8 cellular contexts compared by ENCODE assay signal in the genomic region with DNA sequence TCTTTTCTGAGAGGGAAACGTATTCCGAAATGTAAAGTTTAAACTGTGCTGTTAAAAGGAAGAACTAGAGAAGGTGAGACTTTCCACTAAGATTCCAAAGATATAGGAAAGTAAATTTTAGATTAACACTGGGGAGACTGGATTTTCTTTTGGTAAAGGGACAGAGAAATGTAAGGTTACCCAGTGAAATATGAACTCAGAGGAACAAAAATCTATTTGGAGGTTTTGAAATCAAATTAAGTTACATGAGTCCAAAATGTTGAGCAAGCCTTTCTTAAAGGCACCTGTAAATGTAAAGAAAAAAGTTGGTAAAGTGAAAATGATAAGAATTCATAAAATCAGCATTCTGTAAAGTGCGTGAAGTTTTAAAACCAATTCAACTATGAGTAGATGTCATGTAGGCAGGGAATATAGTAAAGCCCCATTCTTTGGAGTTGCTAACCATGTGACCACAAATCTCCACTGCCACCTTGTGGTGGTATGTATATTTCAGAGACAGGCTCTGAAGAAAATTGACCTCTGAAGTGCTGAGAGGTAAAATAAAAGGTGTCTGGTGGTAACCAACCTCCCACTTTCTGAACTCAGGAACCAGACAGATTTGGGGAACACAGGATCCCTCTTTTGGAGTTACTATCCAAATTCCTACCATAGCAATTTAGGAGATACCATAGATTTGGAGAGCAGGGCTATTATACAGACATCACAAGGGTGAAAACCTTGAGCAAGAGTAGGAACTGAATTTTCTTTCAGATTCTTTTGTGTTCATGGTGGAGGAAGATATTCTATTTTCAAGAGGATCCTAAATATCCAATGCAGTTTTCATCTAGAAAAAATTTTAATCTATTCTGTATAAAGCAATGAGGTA.
DNase-seq lines count a peak whose midpoint lies in the region; ATAC-seq and TF ChIP-seq lines count a peak whose summit lies in the region.

No MANE protein-coding gene starts in this region.

- H3K9me3 Mint-ChIP-seq in nephron = peaks cover 3% of the 10 kb centered on the region

- H3K4me1 Mint-ChIP-seq in nephron = peaks cover 16% of the 10 kb centered on the region

- TF ChIP-seq CTCF in epithelial cell of proximal tubule (conservative IDR thresholded peaks at IDR 0.05; ENCODE audit: low read depth, low read length) = peak; percentile 80
- peak; percentile 61 to 66 (median 65) for TF ChIP-seq CTCF in nephron (IDR thresholded peaks at IDR 0.05; ENCODE audit: unreplicated experiment in 3 of 3)

- DNase-seq in G401 (ENCODE audit: low spot score) (peak; percentile 77), Kasumi-1 (lab: John Stamatoyannopoulos, UW) (peak; percentile 70 to 84), RKO (ENCODE audit: low spot score) (peak; percentile 71), epithelial cell of proximal tubule (ENCODE audit: low read depth) (peak; percentile 26)
- no peak for DNase-seq in stimulated activated naive CD4-positive, alpha-beta T cell (lab: John Stamatoyannopoulos, UW)
- no peak for DNase-seq in stimulated activated CD4-positive, alpha-beta T cell treated with anti-CD3 and anti-CD28 coated beads, Interleukin-4, amount 100 ng/mL, for 4 hours

- H3K27ac Mint-ChIP-seq in nephron = peak overlapping the region in 1 of 3 experiments; percentile 28

- in situ Hi-C loops in G401 (cut with HindIII; ENCODE audit: low sequenced_read_pairs) = no loop called here

- peaks cover 2% of the 10 kb centered on the region for H3K27me3 Mint-ChIP-seq in nephron (ENCODE audit: low read depth)

- peaks cover 11% of the 10 kb centered on the region for H3K36me3 Mint-ChIP-seq in nephron (ENCODE audit: low read depth)

- H3K4me3 Mint-ChIP-seq in nephron = no peak overlapping the region

- H3K4me3 ChIP-seq in epithelial cell of proximal tubule (ENCODE audit: low read depth, low read length) = no peak overlapping the region

- peak; percentile 80 for ATAC-seq in GM21619 (IDR thresholded peaks at IDR 0.05; ENCODE audit: unreplicated experiment)

Comparison
In these comparisons a context has a peak if more than half of its experiments do, and no peak if none do; other contexts are left out.
1. DNase-seq: peak in G401 (single experiment), Kasumi-1 (2 of 2), RKO (single experiment) and epithelial cell of proximal tubule (single experiment); none in stimulated activated naive CD4-positive, alpha-beta T cell (0 of 6) and stimulated activated CD4-positive, alpha-beta T cell treated with anti-CD3 and anti-CD28 coated beads, Interleukin-4, amount 100 ng/mL, for 4 hours (0 of 2).